ENCODE assay signal across 19 cellular contexts in the genomic region with DNA sequence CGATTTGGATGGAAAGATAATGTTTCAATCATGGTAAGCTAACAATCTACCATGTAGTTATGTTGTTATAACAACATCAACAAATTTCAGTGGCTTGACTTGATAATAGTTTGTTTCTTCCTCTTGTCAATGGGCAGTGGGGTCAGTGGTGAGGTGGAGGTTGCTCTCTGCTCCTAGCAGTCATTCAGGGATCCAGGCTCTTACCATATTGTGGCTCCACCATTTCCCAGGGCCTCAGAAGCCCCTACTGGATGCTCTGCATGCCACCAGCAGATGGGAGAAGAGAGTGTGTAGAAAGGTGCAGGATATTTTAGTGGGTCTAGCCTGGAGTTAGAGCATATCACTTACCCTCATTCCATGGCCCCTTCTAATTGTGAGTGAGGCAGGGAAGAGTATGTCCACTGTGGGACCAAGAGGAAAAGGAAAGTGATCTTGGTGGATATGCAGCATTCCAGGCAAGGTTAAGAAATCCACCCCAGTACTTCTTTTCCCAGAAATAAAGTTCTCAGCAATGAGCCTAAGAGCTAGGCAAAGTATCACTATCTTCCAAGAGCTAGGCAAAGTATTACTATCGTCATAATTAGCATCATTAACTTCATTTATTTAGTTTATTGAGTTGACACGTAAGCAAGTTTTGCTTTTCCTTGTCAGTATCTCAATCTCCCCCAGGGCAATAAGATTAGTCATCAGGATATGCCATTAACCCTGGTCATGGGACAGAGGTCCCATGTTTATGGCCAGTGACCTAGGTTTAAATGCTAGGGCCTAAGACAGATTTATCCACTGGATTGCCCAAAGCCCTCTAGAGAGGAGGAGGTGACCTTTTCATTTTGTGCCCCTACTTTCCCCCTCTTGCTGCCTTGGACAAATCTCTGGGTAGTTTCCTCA. TPM values are rescaled to one million over a fixed set of nuclear protein-coding genes. Genes with fewer than 3 reads are reported as not detected.
A peak's percentile ranks its signal among the peaks of the same experiment; 100 is the strongest.
DNase-seq lines count a peak whose midpoint lies in the region; ATAC-seq and TF ChIP-seq lines count a peak whose summit lies in the region.
"Had no signal": no experiment of that assay in that cellular context is flagged by ENCODE, and none has a peak within 500 bp of the region (broad histone marks: within the 10 kb centered on the region; RNA-seq: fewer than 3 reads in every experiment).

No MANE protein-coding gene starts in this region.

- H3K4me3 ChIP-seq in GM23338 = no peak overlapping the region
- H3K4me3 ChIP-seq in PC-3 (ENCODE audit: low read length) = no peak overlapping the region
- H3K4me3 ChIP-seq in endodermal cell (ENCODE audit: low read length) = peak overlapping the region; percentile 26
- H3K4me3 ChIP-seq in CD8-positive, alpha-beta T cell (ENCODE audit: low read depth, low read length) = no peak overlapping the region
- no peak overlapping the region for H3K4me3 ChIP-seq in upper lobe of right lung

- no peak overlapping the region for H3K27ac Mint-ChIP-seq in GM23338
- H3K27ac Mint-ChIP-seq in endodermal cell = no peak overlapping the region
- H3K27ac Mint-ChIP-seq in neural crest cell (ENCODE audit: unreplicated experiment) = no peak overlapping the region
- no peak overlapping the region for H3K27ac Mint-ChIP-seq in CD8-positive, alpha-beta T cell
- H3K27ac Mint-ChIP-seq: activated CD4-positive, alpha-beta memory T cell treated with anti-CD3 and anti-CD28 coated beads, Interleukin-2, amount 10 ng/mL, durations not matched to agents 7 days and 5 days; CD4-positive, alpha-beta T cell; stimulated activated naive B cell treated with anti-CD40 and anti-IgM and Interleukin-4, amounts not matched to agents 10 μg/mL and 1 μg/mL and 100 μg/mL, for 72 hours had no signal

- no peak overlapping the region for H3K4me2 ChIP-seq in GM23338
- 0 out of 2 replicates have a peak overlapping the region, but pooled peaks have one; percentile 12 for H3K4me2 ChIP-seq in PC-3 (ENCODE audit: low read length)

- peaks cover 10% of the 10 kb centered on the region for H3K27me3 Mint-ChIP-seq in GM23338 (ENCODE audit: insufficient read depth, low read depth, poor library complexity)
- peaks cover 4% of the 10 kb centered on the region for H3K27me3 Mint-ChIP-seq in endodermal cell (ENCODE audit: insufficient read depth)
- H3K27me3 Mint-ChIP-seq in neural crest cell (ENCODE audit: low read depth) = peaks cover 12% of the 10 kb centered on the region
- peaks cover 3% of the 10 kb centered on the region for H3K27me3 Mint-ChIP-seq in CD8-positive, alpha-beta T cell (ENCODE audit: low read depth)
- H3K27me3 Mint-ChIP-seq: CD4-positive, alpha-beta T cell had no signal

- H3K9me2 ChIP-seq in GM23338 (ENCODE audit: insufficient read depth) (peaks cover 2% of the 10 kb centered on the region), PC-3 (replicated peaks; ENCODE audit: low read length) (peaks cover 6% of the 10 kb centered on the region; the same call in 1 of the 2 replicates)

- POLR2A ChIA-PET in PC-3 (lab: Charles Lee; ENCODE audit: unreplicated experiment) = no interaction called here
- POLR2A ChIA-PET in CD8-positive, alpha-beta T cell (lab: Charles Lee) = no interaction called here

- H3K9ac ChIP-seq in PC-3 (ENCODE audit: low read length) (no peak overlapping the region), endodermal cell (ENCODE audit: extremely low read depth, low read length, poor library complexity, severe bottlenecking) (no peak overlapping the region)

- H3K9me3 Mint-ChIP-seq in GM23338 (peaks cover 4% of the 10 kb centered on the region; the same call in 1 of the 3 replicates), endodermal cell (peaks cover 12% of the 10 kb centered on the region), neural crest cell (peaks cover 2% of the 10 kb centered on the region)
- H3K9me3 Mint-ChIP-seq in CD8-positive, alpha-beta T cell = peaks cover 4% of the 10 kb centered on the region
- H3K9me3 Mint-ChIP-seq: CD4-positive, alpha-beta T cell had no signal

- H3K27ac ChIP-seq in GM23338 (ENCODE audit: low read depth) = no peak overlapping the region
- H3K27ac ChIP-seq in PC-3 (ENCODE audit: low read length) = peak overlapping the region; percentile 45
- no peak overlapping the region for H3K27ac ChIP-seq in endodermal cell (ENCODE audit: low read depth, low read length)
- no peak overlapping the region for H3K27ac ChIP-seq in CD8-positive, alpha-beta T cell (ENCODE audit: low read depth, low read length)
- no peak overlapping the region for H3K27ac ChIP-seq in upper lobe of right lung
- H3K27ac ChIP-seq: HL-60 had no signal

- ATAC-seq in GM23338 = no peak
- ATAC-seq in PC-3 = no peak
- ATAC-seq in CD8-positive, alpha-beta T cell = no peak
- ATAC-seq in upper lobe of right lung = no peak
- ATAC-seq: stimulated activated naive B cell treated with anti-CD40 and anti-IgM and Interleukin-4, amounts not matched to agents 10 μg/mL and 1 μg/mL and 100 μg/mL, for 72 hours had no signal

- TF ChIP-seq CTCF in GM23338 (conservative IDR thresholded peaks at IDR 0.05; ENCODE audit: low read depth in 2 of 2) (no peak), PC-3 (conservative IDR thresholded peaks at IDR 0.05; ENCODE audit: low read depth, low read length) (no peak), endodermal cell (conservative IDR thresholded peaks at IDR 0.05) (peak; percentile 39), neural crest cell (conservative IDR thresholded peaks at IDR 0.05) (no peak), upper lobe of right lung (IDR thresholded peaks at IDR 0.05) (no peak)
- no peak for TF ChIP-seq CTCF in CD8-positive, alpha-beta T cell (IDR thresholded peaks at IDR 0.05)

- H3K4me3 Mint-ChIP-seq in GM23338 (no peak overlapping the region), endodermal cell (no peak overlapping the region), neural crest cell (peak overlapping the region; percentile 38)
- no peak overlapping the region for H3K4me3 Mint-ChIP-seq in CD8-positive, alpha-beta T cell
- H3K4me3 Mint-ChIP-seq: activated CD4-positive, alpha-beta memory T cell treated with anti-CD3 and anti-CD28 coated beads, Interleukin-2, amount 10 ng/mL, durations not matched to agents 7 days and 5 days; CD4-positive, alpha-beta T cell; stimulated activated naive B cell treated with anti-CD40 and anti-IgM and Interleukin-4, amounts not matched to agents 10 μg/mL and 1 μg/mL and 100 μg/mL, for 72 hours had no signal

- no peaks in the 10 kb centered on the region for H3F3A ChIP-seq in GM23338 (replicated peaks; ENCODE audit: low read depth)
- no peaks in the 10 kb centered on the region for H3F3A ChIP-seq in PC-3 (ENCODE audit: low read length, unreplicated experiment)

- H3K79me2 ChIP-seq in GM23338 (replicated peaks; ENCODE audit: insufficient read depth) = peaks cover 5% of the 10 kb centered on the region
- peaks cover 9% of the 10 kb centered on the region for H3K79me2 ChIP-seq in PC-3 (ENCODE audit: low read length)

- H3K9me3 ChIP-seq in PC-3 (ENCODE audit: low read length) (no peaks in the 10 kb centered on the region), endodermal cell (ENCODE audit: control insufficient read depth, low read length) (peaks cover 15% of the 10 kb centered on the region), upper lobe of right lung (no peaks in the 10 kb centered on the region)
- H3K9me3 ChIP-seq in CD8-positive, alpha-beta T cell (ENCODE audit: low read length) = no peaks in the 10 kb centered on the region

- H3K36me3 Mint-ChIP-seq in GM23338 (ENCODE audit: low read depth) (no peaks in the 10 kb centered on the region; the same call in 2 of the 3 replicates), endodermal cell (ENCODE audit: low read depth) (no peaks in the 10 kb centered on the region), neural crest cell (ENCODE audit: low read depth) (no peaks in the 10 kb centered on the region)
- H3K36me3 Mint-ChIP-seq in CD8-positive, alpha-beta T cell = peaks cover 16% of the 10 kb centered on the region
- H3K36me3 Mint-ChIP-seq: stimulated activated naive B cell treated with anti-CD40 and anti-IgM and Interleukin-4, amounts not matched to agents 10 μg/mL and 1 μg/mL and 100 μg/mL, for 72 hours had no signal

- H3K4me1 ChIP-seq in GM23338 (ENCODE audit: insufficient read depth) (peaks cover 15% of the 10 kb centered on the region), PC-3 (ENCODE audit: insufficient read depth, low read length) (peaks cover 29% of the 10 kb centered on the region), endodermal cell (ENCODE audit: control insufficient read depth, insufficient read depth, low read length) (no peaks in the 10 kb centered on the region), upper lobe of right lung (no peaks in the 10 kb centered on the region)
- peaks cover 8% of the 10 kb centered on the region for H3K4me1 ChIP-seq in CD8-positive, alpha-beta T cell (ENCODE audit: insufficient read depth, low read length)

- peak; percentile 15 for DNase-seq in GM23338 (ENCODE audit: low spot score)
- peak; percentile 64 for DNase-seq in PC-3
- DNase-seq in endodermal cell = no peak
- DNase-seq in neural crest cell (ENCODE audit: low read depth, low spot score) = no peak
- no peak for DNase-seq in NCI-H1105 treated with DMSO at 0.1 percent for 48 hours (lab: John Stamatoyannopoulos, UW)
- DNase-seq in CD8-positive, alpha-beta T cell = no peak
- no peak for DNase-seq in upper lobe of right lung
- DNase-seq: activated CD4-positive, alpha-beta memory T cell treated with anti-CD3 and anti-CD28 coated beads, Interleukin-2, amount 10 ng/mL, durations not matched to agents 7 days and 5 days; activated CD4-positive, CD25-positive, alpha-beta regulatory T cell; activated gamma-delta T cell; activated T-cell treated with anti-CD3 and anti-CD28 coated beads for 4 hours; CD4-positive, alpha-beta T cell; dermis blood vessel endothelial cell; MV-4-11; NCI-H187; NCI-H2227 treated with DMSO at 0.1 percent for 48 hours; stimulated activated CD4-positive, alpha-beta T cell treated with anti-CD3 and anti-CD28 coated beads, Interleukin-2, amount 100 ng/mL, for 24 hours; stimulated activated naive B cell treated with anti-CD40 and anti-IgM and Interleukin-4, amounts not matched to agents 10 μg/mL and 1 μg/mL and 100 μg/mL, for 72 hours had no signal

- H3K27me3 ChIP-seq in GM23338 (ENCODE audit: insufficient read depth) (no peaks in the 10 kb centered on the region), PC-3 (ENCODE audit: low read length) (no peaks in the 10 kb centered on the region), endodermal cell (ENCODE audit: control insufficient read depth, insufficient read depth, low read length, poor library complexity, severe bottlenecking) (no peaks in the 10 kb centered on the region), upper lobe of right lung (no peaks in the 10 kb centered on the region)
- H3K27me3 ChIP-seq in CD8-positive, alpha-beta T cell (ENCODE audit: insufficient read depth, low read length) = no peaks in the 10 kb centered on the region

- intact Hi-C loops in PC-3 (cut with micrococcal nuclease) = loop anchor here (1.0 kb wide), 1 partner anchor 22 kb away; no protein-coding TSS in a partner anchor
- intact Hi-C loops in CD8-positive, alpha-beta T cell (cut with DNase I, micrococcal nuclease) = no loop called here
- intact Hi-C loops in upper lobe of right lung (cut with DNase I) = no loop called here

- H3K36me3 ChIP-seq in GM23338 (ENCODE audit: insufficient read depth) = no peaks in the 10 kb centered on the region
- H3K36me3 ChIP-seq in PC-3 (ENCODE audit: low read depth, low read length) = no peaks in the 10 kb centered on the region
- H3K36me3 ChIP-seq in endodermal cell (ENCODE audit: control insufficient read depth, insufficient read depth, low read length) = no peaks in the 10 kb centered on the region
- H3K36me3 ChIP-seq in CD8-positive, alpha-beta T cell (ENCODE audit: insufficient read depth, low read length) = no peaks in the 10 kb centered on the region
- no peaks in the 10 kb centered on the region for H3K36me3 ChIP-seq in upper lobe of right lung

- CTCF ChIA-PET in PC-3 (lab: Charles Lee) = no interaction called here
- CTCF ChIA-PET in CD8-positive, alpha-beta T cell (lab: Charles Lee) = no interaction called here

- no peak overlapping the region for H2AFZ ChIP-seq in GM23338
- H2AFZ ChIP-seq in PC-3 (ENCODE audit: low read length) = no peak overlapping the region

- no TSS peak for BruUV-seq in PC-3 (replicated peaks; lab: Mats Ljungman, UMichigan)

- 91 to 97% methylated on average over 2 to 3 of the region's 3 CpGs for WGBS in endodermal cell (ENCODE audit: insufficient coverage in 1 of 2, insufficient read length in 1 of 2), 2 experiments

- H3K4me1 Mint-ChIP-seq in GM23338 = peaks cover 16% of the 10 kb centered on the region
- peaks cover 23% of the 10 kb centered on the region for H3K4me1 Mint-ChIP-seq in endodermal cell
- H3K4me1 Mint-ChIP-seq in neural crest cell = peaks cover 23% of the 10 kb centered on the region
- H3K4me1 Mint-ChIP-seq in CD8-positive, alpha-beta T cell (ENCODE audit: low read depth) = peaks cover 12% of the 10 kb centered on the region

- H4K20me1 ChIP-seq in GM23338 (replicated peaks; ENCODE audit: insufficient read depth) = no peaks in the 10 kb centered on the region
- no peaks in the 10 kb centered on the region for H4K20me1 ChIP-seq in PC-3 (ENCODE audit: low read length)

RNA-seq across cellular contexts. Expression of a gene that starts 4.2 kb away (rescaled TPM):
- 56.0 and 82.8 TPM in 2 replicates for total RNA-seq in GM23338 (2014; rRNA removed; shearing (Covaris generic))
- polyA plus RNA-seq in GM23338 (2016; fragmentation: Nextera tagmentation; extraction: Ambion mirVana) = 84.4 and 97.2 TPM in 2 replicates
- total RNA-seq in PC-3 (2014; rRNA removed) (51.4 and 63.6 TPM in 2 replicates), endodermal cell (100 to 1,000 TPM in 1 of 2 donors, 10 to 100 TPM in 1; 91.4 to 107 TPM), neural crest cell (59.4 and 63.0 TPM in 2 replicates), upper lobe of right lung (39.3 TPM)
- polyA plus RNA-seq in endodermal cell (2013, experiment 1 of 2) = 77.9 TPM
- polyA plus RNA-seq in endodermal cell (2013, experiment 2 of 2) = 85.8 TPM
- 10 to 100 TPM; 30.4 to 33.4 TPM for total RNA-seq in CD8-positive, alpha-beta T cell

RNA-seq across cellular contexts. Expression of a gene that starts 5.0 kb away (rescaled TPM):
- not detected in 2 replicates for total RNA-seq in GM23338 (2014; rRNA removed; shearing (Covaris generic))
- not detected in 2 replicates for polyA plus RNA-seq in GM23338 (2016; fragmentation: Nextera tagmentation; extraction: Ambion mirVana)
- total RNA-seq in PC-3 (2014; rRNA removed) = 28.0 and 37.8 TPM in 2 replicates
- under 1 TPM in 1 of 2 donors, not detected in 1; 0.11 TPM for total RNA-seq in endodermal cell
- not detected for polyA plus RNA-seq in endodermal cell (2013, experiment 1 of 2)
- polyA plus RNA-seq in endodermal cell (2013, experiment 2 of 2) = not detected
- total RNA-seq in neural crest cell = 0.28 TPM in 1 of 2 replicates, not detected in the other
- total RNA-seq in CD8-positive, alpha-beta T cell = under 1 TPM; 0.25 to 0.33 TPM
- total RNA-seq in upper lobe of right lung = 2.2 TPM
- total RNA-seq: dermis blood vessel endothelial cell had no signal

Comparison
In these comparisons a context has a peak if more than half of its experiments do, and no peak if none do; other contexts are left out.
1. DNase-seq: peak in GM23338 (single experiment) and PC-3 (single experiment); none in endodermal cell (single experiment), neural crest cell (single experiment), NCI-H1105 treated with DMSO at 0.1 percent for 48 hours (single experiment), CD8-positive, alpha-beta T cell (0 of 7) and upper lobe of right lung (single experiment).